18 cellular contexts compared by ENCODE assay signal in the genomic region with DNA sequence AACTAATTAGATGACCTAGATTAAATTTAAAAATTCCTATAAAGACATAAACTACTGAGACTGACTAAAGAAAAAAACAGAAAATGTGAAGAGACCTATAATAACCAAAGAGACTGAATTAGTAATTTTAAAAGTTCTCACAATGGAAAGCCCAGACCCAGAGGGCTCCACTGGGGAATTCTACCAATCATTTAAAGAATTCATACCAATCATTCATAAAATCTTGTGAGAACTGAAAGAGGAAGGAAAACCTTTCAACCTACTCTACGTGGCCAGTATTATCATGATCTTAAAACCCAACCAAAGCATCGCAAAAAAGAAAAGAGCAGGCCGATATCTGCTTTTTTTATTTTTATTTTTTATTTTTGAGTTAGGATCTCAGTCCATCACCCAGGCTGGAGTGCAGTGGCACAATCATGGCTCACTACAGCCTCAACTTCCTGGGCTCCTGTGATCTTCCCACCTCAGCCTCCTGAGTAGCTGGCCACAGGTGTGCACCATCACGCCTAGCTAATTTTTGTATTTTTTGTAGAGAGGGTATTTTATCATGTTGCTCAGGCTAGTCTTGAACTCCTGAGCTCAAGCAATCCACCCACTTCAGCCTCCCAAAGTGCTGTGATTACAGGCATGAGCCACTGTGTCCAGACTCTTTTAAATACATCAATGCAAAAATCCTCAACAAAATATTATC. TPM values are rescaled to one million over a fixed set of nuclear protein-coding genes. Genes with fewer than 3 reads are reported as not detected.
DNase-seq lines count a peak whose midpoint lies in the region; ATAC-seq, FAIRE-seq and TF ChIP-seq lines count a peak whose summit lies in the region.
"Had no signal": no experiment of that assay in that cellular context is flagged by ENCODE, and none has a peak within 500 bp of the region (broad histone marks: within the 10 kb centered on the region; RNA-seq: fewer than 3 reads in every experiment).

No MANE protein-coding gene starts in this region.

- TF ChIP-seq CTCF in neural progenitor cell (IDR thresholded peaks at IDR 0.05) = no peak

- H3K27me3 ChIP-seq in naive thymus-derived CD4-positive, alpha-beta T cell (ENCODE audit: control insufficient read depth in 2 of 2, insufficient read depth in 2 of 2, low read length in 2 of 2) = no peaks in the 10 kb centered on the region
- H3K27me3 ChIP-seq in neural progenitor cell = no peaks in the 10 kb centered on the region
- H3K27me3 ChIP-seq: brain microvascular endothelial cell had no signal

- CTCF ChIA-PET in naive thymus-derived CD4-positive, alpha-beta T cell (lab: Charles Lee) = no interaction called here

- H3K4me3 ChIP-seq in naive thymus-derived CD4-positive, alpha-beta T cell (ENCODE audit: low read length) = no peak overlapping the region
- no peak overlapping the region for H3K4me3 ChIP-seq in neural progenitor cell
- H3K4me3 ChIP-seq: left ventricle myocardium inferior had no signal

- H4K20me1 ChIP-seq in neural progenitor cell (ENCODE audit: low read depth) = no peaks in the 10 kb centered on the region

- H3K36me3 ChIP-seq in naive thymus-derived CD4-positive, alpha-beta T cell (ENCODE audit: control insufficient read depth in 2 of 3, insufficient read depth in 3 of 3, low read length in 3 of 3) = no peaks in the 10 kb centered on the region
- H3K36me3 ChIP-seq in neural progenitor cell = no peaks in the 10 kb centered on the region
- H3K36me3 ChIP-seq: brain microvascular endothelial cell, left ventricle myocardium inferior had no signal

- H3K79me2 ChIP-seq in neural progenitor cell (ENCODE audit: low read depth) = no peaks in the 10 kb centered on the region

- no peak overlapping the region for H3K4me2 ChIP-seq in neural progenitor cell

- intact Hi-C loops in naive thymus-derived CD4-positive, alpha-beta T cell (cut with micrococcal nuclease) = no loop called here

- no peak overlapping the region for H3K27ac Mint-ChIP-seq in naive thymus-derived CD4-positive, alpha-beta T cell
- no peak overlapping the region for H3K27ac Mint-ChIP-seq in neural progenitor cell
- H3K27ac Mint-ChIP-seq: activated CD4-positive, alpha-beta T cell treated with anti-CD3 and anti-CD28 coated beads, Interleukin-2, amount 10 ng/mL, durations not matched to agents 24 days and 14 days had no signal

- H3K4me3 Mint-ChIP-seq in naive thymus-derived CD4-positive, alpha-beta T cell = no peak overlapping the region
- no peak overlapping the region for H3K4me3 Mint-ChIP-seq in neural progenitor cell
- H3K4me3 Mint-ChIP-seq: activated CD4-positive, alpha-beta T cell treated with anti-CD3 and anti-CD28 coated beads, Interleukin-2, amount 10 ng/mL, durations not matched to agents 24 days and 14 days had no signal

- H3K4me1 Mint-ChIP-seq in naive thymus-derived CD4-positive, alpha-beta T cell = no peaks in the 10 kb centered on the region
- H3K4me1 Mint-ChIP-seq in neural progenitor cell = peaks cover 12% of the 10 kb centered on the region
- H3K4me1 Mint-ChIP-seq: activated CD4-positive, alpha-beta T cell treated with anti-CD3 and anti-CD28 coated beads, Interleukin-2, amount 10 ng/mL, durations not matched to agents 24 days and 14 days had no signal

- no peaks in the 10 kb centered on the region for H3K9me3 ChIP-seq in naive thymus-derived CD4-positive, alpha-beta T cell (ENCODE audit: control insufficient read depth in 2 of 3, low read length in 3 of 3)
- H3K9me3 ChIP-seq in neural progenitor cell (ENCODE audit: low read depth) = no peaks in the 10 kb centered on the region

- no peaks in the 10 kb centered on the region for H3F3A ChIP-seq in neural progenitor cell (ENCODE audit: low read depth)

- no peak overlapping the region for H3K27ac ChIP-seq in naive thymus-derived CD4-positive, alpha-beta T cell (ENCODE audit: low read depth, low read length)
- H3K27ac ChIP-seq in neural progenitor cell = no peak overlapping the region
- H3K27ac ChIP-seq: brain microvascular endothelial cell, left ventricle myocardium inferior had no signal

- DNase-seq in GM18507 (ENCODE audit: extremely low spot score, insufficient read length, low read depth) (peak; percentile 7), AG08396 (ENCODE audit: low spot score) (no peak), neural progenitor cell (ENCODE audit: low spot score) (no peak), midbrain (lab: John Stamatoyannopoulos, UW) (no peak)
- DNase-seq in naive thymus-derived CD4-positive, alpha-beta T cell = no peak
- DNase-seq: activated CD4-positive, alpha-beta T cell treated with anti-CD3 and anti-CD28 coated beads, Interleukin-2, amount 10 ng/mL, durations not matched to agents 24 days and 14 days; brain microvascular endothelial cell; EL; KBM-7; left ventricle myocardium inferior; NCI-H187 treated with DMSO at 0.1 percent for 48 hours; NK-92 treated with Interleukin-12 subunit alpha and Interleukin-12 subunit beta, amount 100 ng/mL, for 24 hours; occipital lobe had no signal

- ATAC-seq in GM19463 (IDR thresholded peaks at IDR 0.05; ENCODE audit: unreplicated experiment) = peak; percentile 97
- peak; percentile 94 for ATAC-seq in HG02798 (IDR thresholded peaks at IDR 0.05; ENCODE audit: poor library complexity, unreplicated experiment)
- peak; percentile 100 for ATAC-seq in HG03432 (IDR thresholded peaks at IDR 0.05; ENCODE audit: unreplicated experiment)
- ATAC-seq in naive thymus-derived CD4-positive, alpha-beta T cell = no peak

- no peak overlapping the region for H3K9ac ChIP-seq in neural progenitor cell

- peaks cover 0 to 3% (median 0%) of the 10 kb centered on the region in 5 donors for H3K36me3 Mint-ChIP-seq in naive thymus-derived CD4-positive, alpha-beta T cell
- no peaks in the 10 kb centered on the region for H3K36me3 Mint-ChIP-seq in neural progenitor cell

- H3K27me3 Mint-ChIP-seq in naive thymus-derived CD4-positive, alpha-beta T cell = peaks cover 1 to 18% (median 15%) of the 10 kb centered on the region in 5 donors
- peaks cover 3% of the 10 kb centered on the region for H3K27me3 Mint-ChIP-seq in neural progenitor cell (ENCODE audit: insufficient read depth, low read depth)

- no peak overlapping the region for H2AFZ ChIP-seq in neural progenitor cell (replicated peaks)

- no peaks in the 10 kb centered on the region for H3K4me1 ChIP-seq in naive thymus-derived CD4-positive, alpha-beta T cell (ENCODE audit: control insufficient read depth in 2 of 2, insufficient read depth in 2 of 2, low read length in 2 of 2)
- H3K4me1 ChIP-seq in neural progenitor cell = no peaks in the 10 kb centered on the region
- H3K4me1 ChIP-seq: left ventricle myocardium inferior had no signal

- POLR2A ChIA-PET in naive thymus-derived CD4-positive, alpha-beta T cell (lab: Charles Lee) = no interaction called here

- peak; percentile 81 for FAIRE-seq in GM18507 (lab: Jason Lieb, UNC)
- FAIRE-seq: endometrium, H54 had no signal

- peaks cover 0 to 11% (median 1%) of the 10 kb centered on the region in 11 donors for H3K9me3 Mint-ChIP-seq in naive thymus-derived CD4-positive, alpha-beta T cell
- H3K9me3 Mint-ChIP-seq in neural progenitor cell = peaks cover 11% of the 10 kb centered on the region
- H3K9me3 Mint-ChIP-seq: activated CD4-positive, alpha-beta T cell treated with anti-CD3 and anti-CD28 coated beads, Interleukin-2, amount 10 ng/mL, durations not matched to agents 24 days and 14 days had no signal

RNA-seq across cellular contexts. Expression of a gene that starts 48.6 kb away (rescaled TPM):
- 1 to 10 TPM in 1 of 5 experiments, not detected in 4; 1.3 TPM for total RNA-seq in naive thymus-derived CD4-positive, alpha-beta T cell
- polyA plus RNA-seq in naive thymus-derived CD4-positive, alpha-beta T cell = not detected
- total RNA-seq in neural progenitor cell (ENCODE audit: low replicate concordance) = 3.4 and 5.5 TPM in 2 replicates
